ENCODE assay signal across 7 cellular contexts in the genomic region with DNA sequence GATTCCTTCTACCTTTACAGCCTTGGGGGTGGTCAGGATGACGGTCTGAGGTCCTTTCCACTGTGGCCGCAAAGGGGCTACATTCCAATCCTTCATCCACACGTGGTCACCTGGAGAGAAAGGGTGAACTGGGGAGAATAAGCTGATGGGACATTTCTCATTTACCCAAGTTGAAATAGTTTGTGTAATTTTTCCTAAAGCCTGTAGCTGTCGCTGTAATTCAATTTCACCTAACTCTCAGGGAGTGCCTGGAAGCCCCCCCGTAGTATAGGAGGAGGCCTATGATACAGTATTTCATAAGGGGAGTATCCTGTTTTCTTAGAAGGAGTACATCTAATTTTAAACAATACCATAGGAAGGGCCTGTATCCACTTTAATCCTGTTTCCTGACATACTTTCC.
DNase-seq lines count a peak whose midpoint lies in the region; ATAC-seq, FAIRE-seq and TF ChIP-seq lines count a peak whose summit lies in the region.
"Not testable (repeated sequence)": the region's sequence is repeated elsewhere in the genome, so short reads cannot be mapped to it uniquely, and the experiment has no call there.

No MANE protein-coding gene starts in this region.

- not testable (repeated sequence) for H3K9me1 ChIP-seq in endothelial cell of umbilical vein (replicated peaks; ENCODE audit: control insufficient read depth, extremely low read depth, insufficient read depth, low read length)

- H3F3A ChIP-seq in PC-3 (ENCODE audit: low read length, unreplicated experiment); neural progenitor cell (ENCODE audit: low read depth): not testable (repeated sequence)

- H3K9me3 ChIP-seq in HCT116 (ENCODE audit: control insufficient read depth in 1 of 2, insufficient read depth in 1 of 2, low read depth in 1 of 2, low read length in 2 of 2); PC-3 (ENCODE audit: low read length); endothelial cell of umbilical vein (replicated peaks; ENCODE audit: control insufficient read depth, insufficient read depth, low read length); neural progenitor cell (ENCODE audit: low read depth): not testable (repeated sequence)

- not testable (repeated sequence) for H3K4me3 ChIP-seq in HCT116 (replicated peaks in 1 of 2; ENCODE audit: low read depth in 1 of 2, low read length in 2 of 2); PC-3 (ENCODE audit: low read length); endothelial cell of umbilical vein (replicated peaks in 1 of 3; ENCODE audit: insufficient read depth in 1 of 3, low read depth in 1 of 3, low read length in 3 of 3); neural progenitor cell

- not testable (repeated sequence) for H3K4me3 Mint-ChIP-seq in chondrocyte (ENCODE audit: unreplicated experiment); neural progenitor cell

- H3K9ac ChIP-seq in HCT116 (ENCODE audit: low read length); PC-3 (ENCODE audit: low read length); endothelial cell of umbilical vein (replicated peaks; ENCODE audit: extremely low read depth, insufficient read depth, low read length); neural progenitor cell: not testable (repeated sequence)

- TF ChIP-seq CTCF in HCT116 (IDR thresholded peaks at IDR 0.05 in 2 of 3, conservative IDR thresholded peaks at IDR 0.05 in 1 of 3; ENCODE audit: borderline replicate concordance in 1 of 3, insufficient read depth in 1 of 3, low read depth in 2 of 3, low read length in 2 of 3) (peak in 2 of 3 experiments; percentile 1 to 26; a peak in 1 of 6 replicates), PC-3 (conservative IDR thresholded peaks at IDR 0.05; ENCODE audit: low read depth, low read length) (0 out of 2 replicates have a peak, but pooled peaks have one; percentile 29), chondrocyte (IDR thresholded peaks at IDR 0.05) (peak; percentile 7), neural progenitor cell (IDR thresholded peaks at IDR 0.05) (peak; percentile 44)
- TF ChIP-seq CTCF in endothelial cell of umbilical vein (IDR thresholded peaks at IDR 0.05; ENCODE audit: extremely low read depth in 1 of 2, insufficient read depth in 1 of 2, low read depth in 1 of 2, low read length in 2 of 2): not testable (repeated sequence)

- H3K27ac Mint-ChIP-seq in chondrocyte (ENCODE audit: unreplicated experiment); neural progenitor cell: not testable (repeated sequence)

- TF ChIP-seq POLR2A in HCT116 (IDR thresholded peaks at IDR 0.05; ENCODE audit: borderline replicate concordance, extremely low read depth, insufficient read depth, insufficient read length); endothelial cell of umbilical vein (IDR thresholded peaks at IDR 0.05; ENCODE audit: low read depth, low read length): not testable (repeated sequence)

- peak; percentile 60 for FAIRE-seq in endothelial cell of umbilical vein (lab: Jason Lieb, UNC)

- H3K27me3 Mint-ChIP-seq in chondrocyte (ENCODE audit: low read depth); neural progenitor cell (ENCODE audit: insufficient read depth, low read depth): not testable (repeated sequence)

- H3K27me3 ChIP-seq in HCT116 (ENCODE audit: insufficient read depth, low read length); PC-3 (ENCODE audit: low read length); endothelial cell of umbilical vein (ENCODE audit: control insufficient read depth in 2 of 2, insufficient read depth in 2 of 2, low read length in 2 of 2); neural progenitor cell: not testable (repeated sequence)

- not testable (repeated sequence) for H3K9me2 ChIP-seq in HCT116 (ENCODE audit: insufficient read depth); PC-3 (replicated peaks; ENCODE audit: low read length)

- peaks cover 22% of the 10 kb centered on the region for H3K9me3 Mint-ChIP-seq in chondrocyte (ENCODE audit: low read depth)
- H3K9me3 Mint-ChIP-seq in neural progenitor cell: not testable (repeated sequence)

- not testable (repeated sequence) for BruUV-seq in HCT116 (replicated peaks; lab: Mats Ljungman, UMichigan); PC-3 (replicated peaks; lab: Mats Ljungman, UMichigan); endothelial cell of umbilical vein (replicated peaks; lab: Mats Ljungman, UMichigan)

- not testable (repeated sequence) for H3K4me2 ChIP-seq in HCT116 (ENCODE audit: low read length); PC-3 (ENCODE audit: low read length); endothelial cell of umbilical vein (ENCODE audit: insufficient read depth, low read length); neural progenitor cell

- POLR2A ChIA-PET in HCT116 (lab: Charles Lee); PC-3 (lab: Charles Lee; ENCODE audit: unreplicated experiment); endothelial cell of umbilical vein (lab: Charles Lee): not testable (repeated sequence)

- DNase-seq in ELF-1 (ENCODE audit: low read depth, low spot score): peak; percentile 32
- DNase-seq in HCT116 (ENCODE audit: low read depth, low spot score); PC-3; chondrocyte (ENCODE audit: low spot score); endothelial cell of umbilical vein (ENCODE audit: low read depth, low spot score); neural progenitor cell (ENCODE audit: low spot score): not testable (repeated sequence)
- DNase-seq in left kidney (ENCODE audit: low read depth, low spot score): peak; percentile 1

- H3K4me1 Mint-ChIP-seq in chondrocyte (ENCODE audit: low read depth); neural progenitor cell: not testable (repeated sequence)

- ATAC-seq in HCT116, PC-3: not testable (repeated sequence)

- TF ChIP-seq RAD21 in HCT116 (IDR thresholded peaks at IDR 0.05; ENCODE audit: low read depth): not testable (repeated sequence)

- RAD21 ChIA-PET in HCT116 (lab: Charles Lee; ENCODE audit: low non-redundant PET in 1 of 2, low total read pairs in 2 of 2, uncharacterized antibody in 2 of 2, unreplicated experiment in 2 of 2): not testable (repeated sequence)

- H3K36me3 Mint-ChIP-seq in chondrocyte (ENCODE audit: low read depth); neural progenitor cell: not testable (repeated sequence)

- H3K79me2 ChIP-seq in HCT116 (ENCODE audit: insufficient read depth, low read length); PC-3 (ENCODE audit: low read length); endothelial cell of umbilical vein (ENCODE audit: control insufficient read depth, insufficient read depth, low read length); neural progenitor cell (ENCODE audit: low read depth): not testable (repeated sequence)

- H3K27ac ChIP-seq in HCT116 (ENCODE audit: low read depth, low read length); PC-3 (ENCODE audit: low read length); endothelial cell of umbilical vein (ENCODE audit: insufficient read depth, low read depth, low read length); neural progenitor cell: not testable (repeated sequence)

- intact Hi-C loops in HCT116 (cut with micrococcal nuclease); PC-3 (cut with micrococcal nuclease): not testable (repeated sequence)
- intact Hi-C loops in endothelial cell of umbilical vein (cut with micrococcal nuclease): loop anchor here (10.0 kb wide), 1 partner anchor 352 kb away; no protein-coding TSS in a partner anchor

- dilution Hi-C loops in endothelial cell of umbilical vein (cut with MboI; ENCODE audit: extremely low pct_ligation_motif_present, low sequenced_read_pairs): not testable (repeated sequence)

- CTCF ChIA-PET in HCT116 (lab: Charles Lee); PC-3 (lab: Charles Lee): not testable (repeated sequence)
- CTCF ChIA-PET in endothelial cell of umbilical vein (lab: Charles Lee): interaction anchor here (1.0 kb wide), 1 partner anchor 248 kb away, joined by 5 read pairs; no protein-coding TSS in a partner anchor

- not testable (repeated sequence) for H3K4me1 ChIP-seq in HCT116 (ENCODE audit: control insufficient read depth in 1 of 2, insufficient read depth in 2 of 2, low read length in 2 of 2); PC-3 (ENCODE audit: insufficient read depth, low read length); endothelial cell of umbilical vein (ENCODE audit: control insufficient read depth, extremely low read depth, insufficient read depth, low read length); neural progenitor cell

- H4K20me1 ChIP-seq in HCT116 (ENCODE audit: insufficient read depth); PC-3 (ENCODE audit: low read length); endothelial cell of umbilical vein (replicated peaks; ENCODE audit: control insufficient read depth, extremely low read depth, insufficient read depth, low read length); neural progenitor cell (ENCODE audit: low read depth): not testable (repeated sequence)

- not testable (repeated sequence) for H3K36me3 ChIP-seq in HCT116 (ENCODE audit: control insufficient read depth in 1 of 2, insufficient read depth in 2 of 2, low read length in 2 of 2); PC-3 (ENCODE audit: low read depth, low read length); endothelial cell of umbilical vein (ENCODE audit: control insufficient read depth in 2 of 2, extremely low read depth in 1 of 2, insufficient read depth in 2 of 2, low read length in 2 of 2); neural progenitor cell

- not testable (repeated sequence) for H2AFZ ChIP-seq in HCT116 (ENCODE audit: low read depth, low read length, poor library complexity, severe bottlenecking); PC-3 (ENCODE audit: low read length); endothelial cell of umbilical vein (ENCODE audit: low read depth, low read length); neural progenitor cell (replicated peaks)
